18 cellular contexts compared by ENCODE assay signal in the genomic region with DNA sequence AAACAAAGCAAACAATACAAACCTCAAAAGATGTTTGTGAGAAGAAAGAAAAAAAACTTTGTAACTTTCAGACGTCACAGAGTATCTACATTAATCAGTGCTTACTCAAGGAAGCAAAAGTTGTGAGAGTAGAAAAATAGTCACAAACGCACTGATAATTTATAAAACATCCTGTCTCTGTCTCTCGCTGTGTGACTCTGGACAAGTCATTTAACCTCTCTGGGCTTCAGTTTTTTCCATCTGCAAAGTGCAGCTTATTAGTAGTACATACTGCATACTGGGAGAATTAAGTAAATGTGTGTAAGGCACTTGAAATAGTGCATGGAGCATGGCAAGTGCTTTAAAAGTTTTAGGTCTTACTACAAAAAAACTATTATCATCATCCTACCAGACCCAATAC. TPM values are rescaled to one million over a fixed set of nuclear protein-coding genes. Genes with fewer than 3 reads are reported as not detected.
DNase-seq lines count a peak whose midpoint lies in the region; ATAC-seq, FAIRE-seq and TF ChIP-seq lines count a peak whose summit lies in the region.
"Had no signal": no experiment of that assay in that cellular context is flagged by ENCODE, and none has a peak within 500 bp of the region (broad histone marks: within the 10 kb centered on the region; RNA-seq: fewer than 3 reads in every experiment).

No MANE protein-coding gene starts in this region.

- H3K4ac ChIP-seq in trophoblast cell (ENCODE audit: low read depth, low read length), result peak overlapping the region; percentile 27

- H3K36me3 ChIP-seq in GM12878 (ENCODE audit: control insufficient read depth in 2 of 2, insufficient read depth in 2 of 2, low read length in 1 of 2) (no peaks in the 10 kb centered on the region), trophoblast cell (ENCODE audit: control insufficient read depth in 1 of 2, insufficient read depth in 2 of 2, low read length in 2 of 2) (no peaks in the 10 kb centered on the region)

- peaks cover 24% of the 10 kb centered on the region for H3K4me1 ChIP-seq in GM12878 (ENCODE audit: control insufficient read depth, insufficient read depth, low read length)
- H3K4me1 ChIP-seq in trophoblast cell (ENCODE audit: control insufficient read depth in 1 of 2, insufficient read depth in 2 of 2, low read length in 2 of 2), result peaks cover 4 to 7% of the 10 kb centered on the region in 2 experiments

- H3K36me3 Mint-ChIP-seq in activated naive CD8-positive, alpha-beta T cell, result no peaks in the 10 kb centered on the region
- no peaks in the 10 kb centered on the region for H3K36me3 Mint-ChIP-seq in activated naive CD8-positive, alpha-beta T cell treated with anti-CD3 and anti-CD28 coated beads, Interleukin-2, amount 50 U/mL, for 24 hours (ENCODE audit: low read depth)

- no peak overlapping the region for H3K27ac ChIP-seq in GM12878 (ENCODE audit: control insufficient read depth, insufficient read depth)
- H3K27ac ChIP-seq in trophoblast cell (ENCODE audit: low read depth, low read length), result no peak overlapping the region
- H3K27ac ChIP-seq: GM23248, RWPE1, SJSA1 had no signal

- 71% methylated on average over 3 of the region's 3 CpGs for WGBS in GM12878 (ENCODE audit: insufficient coverage, insufficient replicate concordance, low lambda C conversion rate, missing lambda C conversion rate)
- no CpG with 5 or more reads among the region's 3 CpGs for WGBS in trophoblast cell (ENCODE audit: extremely low coverage, insufficient coverage, insufficient read length)

- peak overlapping the region; percentile 31 for H3K27ac Mint-ChIP-seq in activated naive CD8-positive, alpha-beta T cell
- H3K27ac Mint-ChIP-seq in activated naive CD8-positive, alpha-beta T cell treated with anti-CD3 and anti-CD28 coated beads, Interleukin-2, amount 50 U/mL, for 24 hours, result no peak overlapping the region

- CTCF ChIA-PET in GM12878 (lab: Yijun Ruan, JAX), result interaction anchor here (1.4 to 1.7 kb wide), 2 partner anchors 9 to 10 kb away, joined by 4 read pairs; no protein-coding TSS in a partner anchor

- H3K4me2 ChIP-seq in GM12878 (ENCODE audit: control insufficient read depth, insufficient read depth) (peak overlapping the region; percentile 38; the same call in 1 of the 2 replicates), trophoblast cell (ENCODE audit: low read length) (no peak overlapping the region)

- SMC1A ChIA-PET in GM12878 (lab: Charles Lee; ENCODE audit: uncharacterized antibody, unreplicated experiment), result interaction anchor here (1.2 kb wide), 1 partner anchor 51 kb away, joined by 4 read pairs; no protein-coding TSS in a partner anchor

- intact Hi-C loops in GM12878 (cut with micrococcal nuclease; ENCODE audit: unreplicated experiment), result loop anchor here (5.0 to 10.0 kb wide), 2 partner anchors 48 to 450 kb away; no protein-coding TSS in a partner anchor

- in situ Hi-C loops in GM12878 (cut with MboI), result no loop called here

- no peak overlapping the region for H4K91ac ChIP-seq in trophoblast cell (ENCODE audit: low read depth, low read length)

- TF ChIP-seq EP300 in GM12878 (IDR thresholded peaks at IDR 0.05; ENCODE audit: borderline replicate concordance in 1 of 2, control insufficient read depth in 1 of 2, low read depth in 2 of 2, low read length in 2 of 2), result no peak

- ATAC-seq in activated naive CD8-positive, alpha-beta T cell treated with anti-CD3 and anti-CD28 coated beads, Interleukin-2, amount 50 U/mL, for 24 hours, result no peak
- no peak; the same call in 2 of the 3 replicates for ATAC-seq in GM12878
- ATAC-seq in GM18909 (IDR thresholded peaks at IDR 0.05; ENCODE audit: poor library complexity, unreplicated experiment), result no peak

- no peak overlapping the region for H3K18ac ChIP-seq in trophoblast cell (ENCODE audit: low read length)

- BruUV-seq in GM12878 (replicated peaks; lab: Mats Ljungman, UMichigan), result no TSS peak

- H3K79me2 ChIP-seq in GM12878 (ENCODE audit: control insufficient read depth, insufficient read depth, low read length) (peaks cover 47% of the 10 kb centered on the region), trophoblast cell (ENCODE audit: control insufficient read depth, insufficient read depth, low read length, poor library complexity) (peaks cover 12% of the 10 kb centered on the region)

- no peak overlapping the region for H3K4me3 Mint-ChIP-seq in activated naive CD8-positive, alpha-beta T cell
- no peak overlapping the region for H3K4me3 Mint-ChIP-seq in activated naive CD8-positive, alpha-beta T cell treated with anti-CD3 and anti-CD28 coated beads, Interleukin-2, amount 50 U/mL, for 24 hours

- no peak overlapping the region for H3K23ac ChIP-seq in trophoblast cell (ENCODE audit: low read length)

- no peaks in the 10 kb centered on the region for H3K27me3 Mint-ChIP-seq in activated naive CD8-positive, alpha-beta T cell
- no peaks in the 10 kb centered on the region for H3K27me3 Mint-ChIP-seq in activated naive CD8-positive, alpha-beta T cell treated with anti-CD3 and anti-CD28 coated beads, Interleukin-2, amount 50 U/mL, for 24 hours

- no peak for TF ChIP-seq POLR2A in GM12878 (IDR thresholded peaks at IDR 0.05; ENCODE audit: low read depth, low read length)

- no peak overlapping the region for H3K14ac ChIP-seq in trophoblast cell (ENCODE audit: low read length)

- no peak for DNase-seq in activated naive CD8-positive, alpha-beta T cell treated with anti-CD3 and anti-CD28 coated beads, Interleukin-2, amount 50 U/mL, for 24 hours
- no peak for DNase-seq in GM18507 (ENCODE audit: extremely low spot score, insufficient read length, low read depth)
- no peak for DNase-seq in GM12878 (ENCODE audit: low read depth, low spot score)
- no peak for DNase-seq in trophoblast cell
- DNase-seq in stimulated activated CD4-positive, alpha-beta T cell treated with anti-CD3 and anti-CD28 coated beads, Interleukin-2, amount 100 ng/mL, for 48 hours, result no peak
- no peak for DNase-seq in SK-N-DZ (ENCODE audit: low spot score)
- DNase-seq: GM23248; NCI-H1048; NCI-H146; NCI-H345; NCI-H69; NK-92 treated with Interleukin-12 subunit alpha and Interleukin-12 subunit beta, amount 100 ng/mL, for 24 hours; OCI-M1 had no signal

- TF ChIP-seq CTCF in GM12878 (IDR thresholded peaks at IDR 0.05 in 2 of 3, conservative IDR thresholded peaks at IDR 0.05 in 1 of 3; ENCODE audit: control insufficient read depth in 2 of 3, extremely low read depth in 1 of 3, insufficient read depth in 1 of 3, low read depth in 3 of 3, low read length in 3 of 3), result no peak

- H3K79me1 ChIP-seq in trophoblast cell (ENCODE audit: low read length), result peaks cover 12% of the 10 kb centered on the region

- no peaks in the 10 kb centered on the region for H3K9me3 ChIP-seq in GM12878 (replicated peaks; ENCODE audit: control insufficient read depth, insufficient read depth, low read length)
- H3K9me3 ChIP-seq in trophoblast cell (ENCODE audit: insufficient read depth, low read depth, low read length), result peaks cover 2% of the 10 kb centered on the region

- no peak overlapping the region for H2BK12ac ChIP-seq in trophoblast cell (ENCODE audit: low read length)

- no peak overlapping the region for H2BK5ac ChIP-seq in trophoblast cell (ENCODE audit: low read depth, low read length, poor library complexity)

- no peak overlapping the region for H3K4me3 ChIP-seq in GM12878
- H3K4me3 ChIP-seq in trophoblast cell (ENCODE audit: low read depth, low read length), result no peak overlapping the region
- H3K4me3 ChIP-seq: GM23248, SJSA1 had no signal

- H3K9ac ChIP-seq in GM12878 (ENCODE audit: control insufficient read depth, insufficient read depth, low read length) (no peak overlapping the region), trophoblast cell (ENCODE audit: low read length) (no peak overlapping the region)

- H3K9me3 Mint-ChIP-seq in activated naive CD8-positive, alpha-beta T cell (ENCODE audit: low read depth), result no peaks in the 10 kb centered on the region
- no peaks in the 10 kb centered on the region for H3K9me3 Mint-ChIP-seq in activated naive CD8-positive, alpha-beta T cell treated with anti-CD3 and anti-CD28 coated beads, Interleukin-2, amount 50 U/mL, for 24 hours

- H3K27me3 ChIP-seq in GM12878 (replicated peaks in 1 of 2; ENCODE audit: control insufficient read depth in 2 of 2, insufficient read depth in 2 of 2, low read length in 1 of 2), result no peaks in the 10 kb centered on the region
- no peaks in the 10 kb centered on the region for H3K27me3 ChIP-seq in trophoblast cell (ENCODE audit: insufficient read depth, low read length)
- H3K27me3 ChIP-seq: SJSA1 had no signal

- TF ChIP-seq RAD21 in GM12878 (IDR thresholded peaks at IDR 0.05; ENCODE audit: insufficient read depth, low read depth, low read length), result no peak

- POLR2A ChIA-PET in GM12878 (lab: Charles Lee), result no interaction called here

- FAIRE-seq in GM18507 (lab: Jason Lieb, UNC) (peak; percentile 46), GM12878 (lab: Jason Lieb, UNC) (no peak)
- FAIRE-seq: GM12891 had no signal

- H2AFZ ChIP-seq in GM12878 (ENCODE audit: control insufficient read depth, low read depth, low read length) (no peak overlapping the region), trophoblast cell (ENCODE audit: insufficient read depth, low read length, poor library complexity) (no peak overlapping the region)
- H2AFZ ChIP-seq: GM23248 had no signal

- H4K8ac ChIP-seq in trophoblast cell (ENCODE audit: low read depth, low read length), result no peak overlapping the region

- no peak overlapping the region for H4K12ac ChIP-seq in trophoblast cell (ENCODE audit: low read depth, low read length)

- no peak overlapping the region for H2AK5ac ChIP-seq in trophoblast cell (ENCODE audit: low read length)

- RAD21 ChIA-PET in GM12878 (lab: Charles Lee; ENCODE audit: unreplicated experiment), result no interaction called here

- H3K4me1 Mint-ChIP-seq in activated naive CD8-positive, alpha-beta T cell (ENCODE audit: low read depth), result peaks cover 66% of the 10 kb centered on the region
- peaks cover 70% of the 10 kb centered on the region for H3K4me1 Mint-ChIP-seq in activated naive CD8-positive, alpha-beta T cell treated with anti-CD3 and anti-CD28 coated beads, Interleukin-2, amount 50 U/mL, for 24 hours

- no peak overlapping the region for H2BK120ac ChIP-seq in trophoblast cell (ENCODE audit: insufficient read depth, low read length, poor library complexity)

- no peaks in the 10 kb centered on the region for H4K20me1 ChIP-seq in GM12878 (ENCODE audit: control insufficient read depth, insufficient read depth)

RNA-seq across cellular contexts. Expression of gene ARHGAP12, which starts 3.8 kb away (rescaled TPM):
- total RNA-seq in GM12878 (2013; cell fraction: nucleolus; rRNA removed), result 88.4 and 89.2 TPM in 2 replicates
- total RNA-seq in GM12878 (2014; rRNA removed) (9.7 and 12.2 TPM in 2 replicates), GM12878 (2014; rRNA removed; fragmentation: Illumina TruSeq; extraction: Trizol) (12.9 and 13.5 TPM in 2 replicates), GM12878 (2021) (7.4 and 8.2 TPM in 2 replicates)
- 3.6 TPM for polyA plus RNA-seq in GM12878 (2011; ENCODE audit: low read depth)
- polyA plus RNA-seq in GM12878 (2011; rRNA removed) (15.6 and 25.0 TPM in 2 replicates), GM12878 (2014; fragmentation: Illumina TruSeq; extraction: Trizol) (9.4 and 12.2 TPM in 2 replicates), GM12878 (2014; fragmentation: Nextera tagmentation; extraction: Ambion mirVana) (1 to 10 TPM; 5.4 to 7.7 TPM), GM12878 (2014; rRNA removed) (5.6 and 7.4 TPM in 2 replicates), GM12878 (2016; fragmentation: Nextera tagmentation; extraction: Ambion mirVana) (10 to 100 TPM in 1 of 2 experiments, 1 to 10 TPM in 1; 6.0 to 10.6 TPM)
- 4.1 and 4.9 TPM in 2 replicates for polyA plus RNA-seq in GM12878 (2011; cell fraction: cytosol; rRNA removed)
- polyA plus RNA-seq in GM12878 (2011; cell fraction: nucleus; rRNA removed), result 17.7 and 21.0 TPM in 2 replicates
- 7.6 and 11.1 TPM in 2 replicates for polyA plus RNA-seq in GM12878 (2012)
- 16.9 and 22.2 TPM in 2 replicates for polyA minus RNA-seq in GM12878 (2011; rRNA and poly(A)+ RNA removed)
- polyA minus RNA-seq in GM12878 (2011; cell fraction: cytosol; rRNA and poly(A)+ RNA removed), result 7.8 and 11.5 TPM in 2 replicates
- polyA minus RNA-seq in GM12878 (2011; cell fraction: nucleus; rRNA and poly(A)+ RNA removed), result 21.4 and 24.6 TPM in 2 replicates
- 15.5 and 16.4 TPM in 2 replicates for polyA plus RNA-seq in trophoblast cell (2013)
- 10.1 and 10.2 TPM in 2 replicates for polyA plus RNA-seq in SK-N-DZ (2014; cell fraction: cytosol; rRNA removed)
- 17.7 and 21.8 TPM in 2 replicates for polyA plus RNA-seq in SK-N-DZ (2014; cell fraction: nucleus; rRNA removed)
